Comparison of ENCODE assay signal across 8 cellular contexts in the genomic region with DNA sequence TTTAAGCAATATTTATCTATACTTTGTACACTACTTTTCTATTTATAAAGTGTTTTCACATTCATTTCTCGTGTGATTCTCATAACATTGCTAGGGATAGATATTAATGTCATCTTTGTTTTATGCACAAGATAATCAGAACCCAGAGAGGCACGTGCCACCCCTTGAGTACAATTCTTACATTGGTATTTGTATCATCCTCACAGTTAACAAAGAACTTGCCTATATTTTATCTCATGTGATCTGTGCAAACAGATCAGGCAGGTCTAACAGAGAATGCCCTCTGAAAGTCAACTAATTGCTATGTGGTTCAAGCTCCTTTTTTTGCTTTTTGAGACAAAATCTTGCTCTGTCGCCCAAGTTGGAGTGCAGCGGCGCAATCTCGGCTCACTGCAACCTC.
"Had no signal": no experiment of that assay in that cellular context is flagged by ENCODE, and none has a peak within 500 bp of the region (broad histone marks: within the 10 kb centered on the region; RNA-seq: fewer than 3 reads in every experiment).

No MANE protein-coding gene starts in this region.

- DNase-seq: GM23248, GOT3, H7, H9, HCEC 1CT, HFFc6 had no signal

- ATAC-seq: GM23338, HCT116 had no signal
